Comparison of ENCODE assay signal across 8 cellular contexts in genomic region chr6:85641916-85642773, GRCh38. TPM values are rescaled to one million over a fixed set of nuclear protein-coding genes. Genes with fewer than 3 reads are reported as not detected.
DNase-seq lines count a peak whose midpoint lies in the region; ATAC-seq and TF ChIP-seq lines count a peak whose summit lies in the region.

No MANE protein-coding gene starts in this region.

- no peak for TF ChIP-seq CTCF in mesothelial cell of epicardium (IDR thresholded peaks at IDR 0.05; ENCODE audit: unreplicated experiment)

- no peaks in the 10 kb centered on the region for H3K36me3 ChIP-seq in endocrine pancreas (ENCODE audit: control insufficient read depth, insufficient read depth, low read length)

- H3K4me3 Mint-ChIP-seq in mesothelial cell of epicardium = peak overlapping the region; percentile 83

- H3K36me3 Mint-ChIP-seq in mesothelial cell of epicardium = peaks cover 28% of the 10 kb centered on the region

- H3K27ac Mint-ChIP-seq in mesothelial cell of epicardium = peak overlapping the region; percentile 100

- H3K4me3 ChIP-seq in endocrine pancreas (ENCODE audit: control insufficient read depth, insufficient read depth, low read length) = peak overlapping the region; percentile 77

- peaks cover 20% of the 10 kb centered on the region for H3K4me1 ChIP-seq in endocrine pancreas (ENCODE audit: control insufficient read depth, insufficient read depth, low read length)

- H3K4me1 Mint-ChIP-seq in mesothelial cell of epicardium = peaks cover 50% of the 10 kb centered on the region

- H3K9me3 Mint-ChIP-seq in mesothelial cell of epicardium = no peaks in the 10 kb centered on the region

- H3K9me3 ChIP-seq in endocrine pancreas (ENCODE audit: control insufficient read depth, low read length) = no peaks in the 10 kb centered on the region

- no peak for ATAC-seq in HG02759 (IDR thresholded peaks at IDR 0.05; ENCODE audit: unreplicated experiment)

- peak overlapping the region; percentile 87 for H3K9ac ChIP-seq in endocrine pancreas (ENCODE audit: control insufficient read depth, insufficient read depth, low read length)

- H3K27me3 Mint-ChIP-seq in mesothelial cell of epicardium (ENCODE audit: low read depth) = no peaks in the 10 kb centered on the region

- DNase-seq in DMS153 (lab: John Stamatoyannopoulos, UW) (peak; percentile 11), DMS153 treated with DMSO at 0.1 percent for 48 hours (lab: John Stamatoyannopoulos, UW; ENCODE audit: unreplicated experiment) (no peak), NCI-H526 treated with DMSO at 0.1 percent for 48 hours (lab: John Stamatoyannopoulos, UW) (peak; percentile 52), mesothelial cell of epicardium (ENCODE audit: low spot score in 2 of 2, unreplicated experiment in 2 of 2) (peak; percentile 36 to 62)
- DNase-seq in activated CD8-positive, alpha-beta memory T cell treated with anti-CD3 and anti-CD28 coated beads, Interleukin-2, amount 50 U/mL, for 4 hours = peak; percentile 61
- peak; percentile 23 to 32 for DNase-seq in stimulated activated CD8-positive, alpha-beta memory T cell treated with anti-CD3 and anti-CD28 coated beads, Interleukin-15, amount 100 ng/mL, for 4 hours (ENCODE audit: low read depth in 2 of 2)

- no peaks in the 10 kb centered on the region for H3K27me3 ChIP-seq in endocrine pancreas (ENCODE audit: control insufficient read depth, insufficient read depth, low read length)

RNA-seq across cellular contexts. Expression of gene SYNCRIP, which starts 0.5 kb away (rescaled TPM):
- 127 to 129 TPM (median 129 TPM) in 3 replicates for total RNA-seq in mesothelial cell of epicardium

RNA-seq across cellular contexts. Expression of gene SNX14, which starts 48.5 kb away (rescaled TPM):
- total RNA-seq in mesothelial cell of epicardium = 72.6 to 75.5 TPM (median 73.3 TPM) in 3 replicates
